Comparison of ENCODE assay signal across 28 cellular contexts in genomic region chr9:8223861-8224260, GRCh38.
"Had no signal": no experiment of that assay in that cellular context is flagged by ENCODE, and none has a peak within 500 bp of the region (broad histone marks: within the 10 kb centered on the region; RNA-seq: fewer than 3 reads in every experiment).

No MANE protein-coding gene starts in this region.

- H3K4me3 ChIP-seq: Peyer's patch, SJSA1 had no signal

- DNase-seq: activated CD4-positive, alpha-beta memory T cell treated with anti-CD3 and anti-CD28 coated beads, Interleukin-2, amount 10 ng/mL, durations not matched to agents 7 days and 5 days; activated CD4-positive, alpha-beta T cell treated with anti-CD3 and anti-CD28 coated beads for 1 hour; activated CD4-positive, alpha-beta T cell treated with anti-CD3 and anti-CD28 coated beads for 48 hours; activated CD4-positive, CD25-positive, alpha-beta regulatory T cell; activated CD8-positive, alpha-beta memory T cell treated with anti-CD3 and anti-CD28 coated beads for 24 hours; activated CD8-positive, alpha-beta memory T cell treated with anti-CD3 and anti-CD28 coated beads, Interleukin-2, amount 10 ng/mL, durations not matched to agents 7 days and 5 days; activated CD8-positive, alpha-beta memory T cell treated with anti-CD3 and anti-CD28 coated beads, Interleukin-2, amount 50 U/mL, for 48 hours; activated effector memory CD4-positive, alpha-beta T cell treated with Interleukin-2 at 50 U/mL for 16 hours; activated naive CD4-positive, alpha-beta T cell treated with anti-CD3 and anti-CD28 coated beads, Interleukin-2, amount 10 ng/mL, durations not matched to agents 7 days and 5 days; activated naive CD8-positive, alpha-beta T cell treated with anti-CD3 and anti-CD28 coated beads, Interleukin-2, amount 50 U/mL, for 24 hours; activated T-cell treated with anti-CD3 and anti-CD28 coated beads, Interleukin-2, amount 50 U/mL, for 48 hours; anterior cingulate cortex; NCI-H1092 treated with DMSO at 0.1 percent for 48 hours; NCI-H1417; NCI-H146; NCI-H187; NCI-H2029 treated with DMSO at 0.1 percent for 48 hours; NCI-H2107; NCI-H2171; NCI-H510A treated with DMSO at 0.1 percent for 48 hours; NCI-H526 treated with DMSO at 0.1 percent for 48 hours; NK-92 treated with Interleukin-12 subunit alpha and Interleukin-12 subunit beta, amount 100 ng/mL, for 24 hours; PC-3; Peyer's patch; RPMI8226; SHP77 treated with DMSO at 0.1 percent for 48 hours; WERI-Rb-1 had no signal

- H3K27me3 ChIP-seq: Peyer's patch, SJSA1 had no signal

- H3K9me3 ChIP-seq: Peyer's patch, SJSA1 had no signal

- H3K4me1 ChIP-seq: Peyer's patch, SJSA1 had no signal

- H3K36me3 ChIP-seq: Peyer's patch, SJSA1, WERI-Rb-1 had no signal

- ATAC-seq: activated CD8-positive, alpha-beta memory T cell treated with anti-CD3 and anti-CD28 coated beads, Interleukin-2, amount 10 ng/mL, durations not matched to agents 7 days and 5 days; activated naive CD8-positive, alpha-beta T cell treated with anti-CD3 and anti-CD28 coated beads, Interleukin-2, amount 50 U/mL, for 24 hours; PC-3 had no signal
